ENCODE assay signal across 10 cellular contexts in genomic region chr7:129066290-129067131, GRCh38. TPM values are rescaled to one million over a fixed set of nuclear protein-coding genes. Genes with fewer than 3 reads are reported as not detected.
DNase-seq lines count a peak whose midpoint lies in the region; ATAC-seq, FAIRE-seq and TF ChIP-seq lines count a peak whose summit lies in the region.
"Had no signal": no experiment of that assay in that cellular context is flagged by ENCODE, and none has a peak within 500 bp of the region (broad histone marks: within the 10 kb centered on the region; RNA-seq: fewer than 3 reads in every experiment).

No MANE protein-coding gene starts in this region.

- CTCF ChIA-PET in H1 (lab: Charles Lee; ENCODE audit: partially characterized antibody), result interaction anchor here (0.9 to 4.1 kb wide), 5 partner anchors 11 to 144 kb away, joined by 3 to 22 read pairs (median 4); partner anchors contain the start of gene TNPO3

- H3K9ac ChIP-seq in H1 (replicated peaks in 1 of 4; ENCODE audit: extremely low read depth in 1 of 4, low read depth in 3 of 4, low read length in 3 of 4), result no peak overlapping the region

- no peak overlapping the region; the same call in 1 of the 2 replicates for H3K27ac ChIP-seq in H1 (ENCODE audit: low read depth, low read length)
- H3K27ac ChIP-seq in thyroid gland, result no peak overlapping the region

- H3K27me3 Mint-ChIP-seq in nephron progenitor cell (ENCODE audit: low read depth, poor library complexity), result peaks cover 36% of the 10 kb centered on the region

- H3K23ac ChIP-seq in H1 (ENCODE audit: insufficient read length), result no peak overlapping the region

- no peak overlapping the region for H3K4me3 Mint-ChIP-seq in nephron progenitor cell
- H3K4me3 Mint-ChIP-seq: activated naive CD8-positive, alpha-beta T cell treated with anti-CD3 and anti-CD28 coated beads for 36 hours had no signal

- no peak for ATAC-seq in GM18867 (IDR thresholded peaks at IDR 0.05; ENCODE audit: unreplicated experiment)

- 72% methylated on average over 11 of the region's 11 CpGs; no CpG with 5 or more reads in 1 of the 2 experiments for WGBS in H1 (ENCODE audit: extremely low coverage in 1 of 2, insufficient coverage in 1 of 2, insufficient read length in 1 of 2, insufficient replicate concordance in 2 of 2, low coverage in 1 of 2, low lambda C conversion rate in 2 of 2, missing lambda C conversion rate in 1 of 2), 2 experiments
- WGBS in thyroid gland, 2 donors, result 78 to 80% methylated on average over 9 to 11 of the region's 11 CpGs

- FAIRE-seq in GM18507 (lab: Jason Lieb, UNC) (peak; percentile 15), H1 (lab: Jason Lieb, UNC) (peak; percentile 76)

- H3K4ac ChIP-seq in H1 (replicated peaks; ENCODE audit: insufficient read length, low read depth, low read length), result no peak overlapping the region

- DNase-seq in GM18507 (ENCODE audit: extremely low spot score, insufficient read length, low read depth), result no peak
- peak; percentile 80 for DNase-seq in NB4 (ENCODE audit: low read depth)
- no peak for DNase-seq in H1 (ENCODE audit: low read depth in 1 of 2, low spot score in 2 of 2)
- DNase-seq in nephron progenitor cell, result peak; percentile 14
- no peak for DNase-seq in thyroid gland
- DNase-seq in NCI-H128 (lab: John Stamatoyannopoulos, UW; ENCODE audit: unreplicated experiment), result no peak
- DNase-seq in NCI-H748 treated with DMSO at 0.1 percent for 48 hours (lab: John Stamatoyannopoulos, UW), result no peak
- DNase-seq: activated naive CD8-positive, alpha-beta T cell treated with anti-CD3 and anti-CD28 coated beads for 36 hours; NCI-H1930 had no signal

- H3K9me3 ChIP-seq in H1 (ENCODE audit: insufficient read depth in 2 of 2, low read depth in 1 of 2, low read length in 1 of 2) (peaks cover 3 to 5% of the 10 kb centered on the region in 2 experiments; a peak in 2 of 4 replicates), thyroid gland (no peaks in the 10 kb centered on the region)

- H2AFZ ChIP-seq in H1 (ENCODE audit: low read length), result peak overlapping the region; percentile 96

- H2AK5ac ChIP-seq in H1 (ENCODE audit: low read depth, low read length), result no peak overlapping the region

- H3K4me2 ChIP-seq in H1 (ENCODE audit: insufficient read depth in 1 of 2, low read depth in 2 of 2, low read length in 2 of 2), result peak overlapping the region in 1 of 2 experiments; percentile 32; a peak in 2 of 4 replicates

- peaks cover 18% of the 10 kb centered on the region for H3K4me1 Mint-ChIP-seq in nephron progenitor cell
- H3K4me1 Mint-ChIP-seq: activated naive CD8-positive, alpha-beta T cell treated with anti-CD3 and anti-CD28 coated beads for 36 hours had no signal

- H3K36me3 ChIP-seq in H1 (ENCODE audit: control insufficient read depth in 2 of 4, insufficient read depth in 4 of 4, low read length in 3 of 4) (no peaks in the 10 kb centered on the region), thyroid gland (no peaks in the 10 kb centered on the region)

- H3K27me3 ChIP-seq in H1 (replicated peaks in 1 of 4; ENCODE audit: control insufficient read depth in 3 of 4, extremely low read depth in 1 of 4, insufficient read depth in 3 of 4, low read length in 3 of 4) (no peaks in the 10 kb centered on the region), thyroid gland (no peaks in the 10 kb centered on the region)

- H4K91ac ChIP-seq in H1 (replicated peaks; ENCODE audit: insufficient read length, low read length), result peak overlapping the region; percentile 70

- H2BK20ac ChIP-seq in H1 (ENCODE audit: low read length), result peak overlapping the region; percentile 81; the same call in 1 of the 2 replicates

- H2BK12ac ChIP-seq in H1 (ENCODE audit: low read depth, low read length), result peak overlapping the region; percentile 83; the same call in 1 of the 2 replicates

- no peak for TF ChIP-seq EP300 in H1 (IDR thresholded peaks at IDR 0.05; ENCODE audit: borderline replicate concordance in 1 of 2, low read depth in 2 of 2, low read length in 2 of 2)

- H3K36me3 Mint-ChIP-seq in nephron progenitor cell (ENCODE audit: low read depth), result no peaks in the 10 kb centered on the region

- H3K4me3 ChIP-seq in NB4 (ENCODE audit: low read depth, low read length) (peak overlapping the region; percentile 25), H1 (ENCODE audit: extremely low read depth in 1 of 4, insufficient read depth in 2 of 4, low read depth in 3 of 4, low read length in 4 of 4) (no peak overlapping the region), thyroid gland (replicated peaks in 1 of 3) (no peak overlapping the region)

- H3K14ac ChIP-seq in H1 (ENCODE audit: insufficient read length), result no peak overlapping the region

- intact Hi-C loops in thyroid gland (cut with DNase I), result no loop called here

- H3K23me2 ChIP-seq in H1 (ENCODE audit: low read depth, low read length), result no peaks in the 10 kb centered on the region

- H3K4me1 ChIP-seq in H1 (replicated peaks in 1 of 4; ENCODE audit: control insufficient read depth in 3 of 4, insufficient read depth in 4 of 4, low read length in 3 of 4) (peaks cover 0 to 10% (median 5%) of the 10 kb centered on the region in 4 experiments; a peak in 4 of 7 replicates), thyroid gland (no peaks in the 10 kb centered on the region)

- H3K79me2 ChIP-seq in H1 (ENCODE audit: control insufficient read depth in 1 of 2, insufficient read depth in 2 of 2, low read length in 2 of 2), result no peaks in the 10 kb centered on the region

- peak overlapping the region; percentile 48 for H3K56ac ChIP-seq in H1 (replicated peaks; ENCODE audit: insufficient read length, low read depth, low read length)

- H3K9me3 Mint-ChIP-seq in nephron progenitor cell, result peaks cover 9% of the 10 kb centered on the region

- no peak overlapping the region; the same call in 1 of the 2 replicates for H2BK15ac ChIP-seq in H1 (ENCODE audit: low read length)

- no peaks in the 10 kb centered on the region for H4K20me1 ChIP-seq in H1 (replicated peaks in 1 of 2; ENCODE audit: control insufficient read depth in 1 of 2, insufficient read depth in 2 of 2, low read length in 2 of 2)

- H2BK120ac ChIP-seq in H1 (replicated peaks; ENCODE audit: low read depth, low read length), result peak overlapping the region; percentile 82

- H2BK5ac ChIP-seq in H1 (ENCODE audit: low read depth, low read length), result peak overlapping the region; percentile 57; the same call in 1 of the 2 replicates

- TF ChIP-seq RAD21 in H1 (IDR thresholded peaks at IDR 0.05 in 1 of 2, conservative IDR thresholded peaks at IDR 0.05 in 1 of 2; ENCODE audit: low read depth in 2 of 2, low read length in 2 of 2), result no peak

- H3K79me1 ChIP-seq in H1 (ENCODE audit: low read depth, low read length), result no peaks in the 10 kb centered on the region

- TF ChIP-seq POLR2A in NB4 (IDR thresholded peaks at IDR 0.05; ENCODE audit: extremely low read depth, insufficient read length) (no peak), H1 (IDR thresholded peaks at IDR 0.05; ENCODE audit: control extremely low read depth in 1 of 2, low read depth in 2 of 2, low read length in 2 of 2) (peak in 1 of 2 experiments; percentile 61; a peak in 1 of 3 replicates), thyroid gland (IDR thresholded peaks at IDR 0.05) (no peak)

- POLR2A ChIA-PET in H1 (lab: Charles Lee; ENCODE audit: partially characterized antibody), result interaction anchor here (0.8 to 9.7 kb wide), 5 partner anchors 9 to 267 kb away, joined by 3 to 94 read pairs (median 3); partner anchors contain the start of gene TNPO3

- peak overlapping the region; percentile 56 for H3K18ac ChIP-seq in H1 (ENCODE audit: extremely low read depth, low read length)

- TF ChIP-seq CTCF in NB4 (IDR thresholded peaks at IDR 0.05; ENCODE audit: low read depth, low read length) (no peak), H1 (IDR thresholded peaks at IDR 0.05; ENCODE audit: control extremely low read depth in 1 of 3, insufficient read depth in 1 of 3, low read depth in 1 of 3, low read length in 3 of 3) (no peak), nephron progenitor cell (IDR thresholded peaks at IDR 0.05) (no peak), thyroid gland (IDR thresholded peaks at IDR 0.05) (no peak)

- H4K5ac ChIP-seq in H1 (ENCODE audit: insufficient read length, low read depth, low read length), result peak overlapping the region; percentile 1

- no peak overlapping the region for H4K8ac ChIP-seq in H1 (ENCODE audit: extremely low read depth, insufficient read depth, low read length)

- H3K27ac Mint-ChIP-seq in nephron progenitor cell, result no peak overlapping the region
- H3K27ac Mint-ChIP-seq: activated naive CD8-positive, alpha-beta T cell treated with anti-CD3 and anti-CD28 coated beads for 36 hours had no signal

TF ChIP-seq in H1, 55 proteins besides CTCF, POLR2A, EP300 and RAD21:
- TF ChIP-seq, protein P1, sequence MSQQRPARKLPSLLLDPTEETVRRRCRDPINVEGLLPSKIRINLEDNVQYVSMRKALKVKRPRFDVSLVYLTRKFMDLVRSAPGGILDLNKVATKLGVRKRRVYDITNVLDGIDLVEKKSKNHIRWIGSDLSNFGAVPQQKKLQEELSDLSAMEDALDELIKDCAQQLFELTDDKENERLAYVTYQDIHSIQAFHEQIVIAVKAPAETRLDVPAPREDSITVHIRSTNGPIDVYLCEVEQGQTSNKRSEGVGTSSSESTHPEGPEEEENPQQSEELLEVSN (IDR thresholded peaks at IDR 0.05), result no peak
- TF ChIP-seq POLR2AphosphoS5 (IDR thresholded peaks at IDR 0.05; ENCODE audit: low read depth, low read length) (0 out of 2 replicates have a peak, but pooled peaks have one; percentile 46), ASH2L (IDR thresholded peaks at IDR 0.05; ENCODE audit: low read length) (peak; percentile 32), JUND (IDR thresholded peaks at IDR 0.05; ENCODE audit: low read length) (peak; percentile 58; the same call in 1 of the 2 replicates), KDM1A (IDR thresholded peaks at IDR 0.05; ENCODE audit: borderline replicate concordance, low read length) (peak; percentile 57), USF2 (IDR thresholded peaks at IDR 0.05; ENCODE audit: low read length) (no peak)

RNA-seq across cellular contexts. Expression of gene TNPO3, which starts 11.6 kb away (rescaled TPM):
- 99.2 and 100 TPM in 2 replicates for total RNA-seq in H1 (2021; fragmentation: NEBNext Ultra II Directional; extraction: Animal tissue kit (Norgen Biotek cat#: 25700))
- polyA plus RNA-seq in H1 (2011; rRNA removed), result 54.1 and 67.6 TPM in 2 replicates
- 72.2 TPM for polyA plus RNA-seq in H1 (2011; cell fraction: cytosol; rRNA removed)
- polyA plus RNA-seq in H1 (2011; cell fraction: nucleus; rRNA removed), result 53.6 TPM
- 73.3 to 86.5 TPM (median 82.7 TPM) in 4 replicates for polyA plus RNA-seq in H1 (2012, experiment 1 of 2)
- polyA plus RNA-seq in H1 (2012, experiment 2 of 2), result 7.1 TPM
- 55.0 TPM for polyA plus RNA-seq in H1 (2013, experiment 1 of 2)
- 54.8 TPM for polyA plus RNA-seq in H1 (2013, experiment 2 of 2)
- polyA minus RNA-seq in H1 (2011; rRNA and poly(A)+ RNA removed), result 158 and 177 TPM in 2 replicates
- 60.0 TPM for polyA minus RNA-seq in H1 (2011; cell fraction: cytosol; rRNA and poly(A)+ RNA removed)
- polyA minus RNA-seq in H1 (2011; cell fraction: nucleus; rRNA and poly(A)+ RNA removed), result 66.3 TPM
- total RNA-seq in thyroid gland, result 10 to 100 TPM; 46.1 to 56.2 (median 51.8) TPM

Comparison
In these comparisons a context has a peak if more than half of its experiments do, and no peak if none do; other contexts are left out.
1. DNase-seq: peak in NB4 (single experiment) and nephron progenitor cell (single experiment); none in GM18507 (single experiment), H1 (0 of 2), thyroid gland (0 of 2), NCI-H128 (single experiment) and NCI-H748 treated with DMSO at 0.1 percent for 48 hours (single experiment).